ENCODE assay signal across 15 cellular contexts in the genomic region with DNA sequence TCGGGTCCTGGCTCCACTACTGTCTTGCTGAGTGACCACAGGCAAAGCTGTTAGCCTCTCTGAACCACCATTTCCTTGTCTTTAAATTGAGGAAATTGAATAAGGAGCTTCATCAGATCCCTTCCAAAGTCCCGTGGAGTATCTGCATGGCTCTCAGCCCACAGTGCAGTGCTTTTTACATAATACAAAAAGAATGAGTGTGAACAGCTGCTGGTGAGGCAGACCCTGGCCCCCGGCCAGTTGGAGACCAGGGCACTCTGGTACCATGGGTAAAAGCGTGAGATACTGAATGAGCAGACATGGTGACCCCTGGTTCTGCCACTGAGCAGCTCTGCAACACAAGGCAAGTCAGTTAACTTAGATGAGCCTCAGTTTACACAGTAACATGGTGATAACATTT.
DNase-seq lines count a peak whose midpoint lies in the region; ATAC-seq, FAIRE-seq and TF ChIP-seq lines count a peak whose summit lies in the region.
"Had no signal": no experiment of that assay in that cellular context is flagged by ENCODE, and none has a peak within 500 bp of the region (broad histone marks: within the 10 kb centered on the region; RNA-seq: fewer than 3 reads in every experiment).

No MANE protein-coding gene starts in this region.

- intact Hi-C loops in dorsolateral prefrontal cortex (cut with DNase I) (no loop called here), ovary (cut with DNase I) (no loop called here)

- H3K4me3 ChIP-seq in dorsolateral prefrontal cortex (peak overlapping the region in 4 of 59 donors; percentile 2 to 24 (median 8)), ovary (no peak overlapping the region)
- H3K4me3 ChIP-seq: HAP-1, Peyer's patch had no signal

- no peak for ATAC-seq in GM21423 (IDR thresholded peaks at IDR 0.05; ENCODE audit: unreplicated experiment)
- ATAC-seq: activated T-helper 17 cell treated with anti-CD3 and anti-CD28 coated beads, Interleukin-2, amount 50 U/mL, for 72 hours had no signal

- no peak for TF ChIP-seq CTCF in dorsolateral prefrontal cortex (IDR thresholded peaks at IDR 0.05 in 54 of 56, conservative IDR thresholded peaks at IDR 0.05 in 2 of 56; ENCODE audit: low read depth in 1 of 56, partially characterized antibody in 56 of 56)
- no peak for TF ChIP-seq CTCF in ovary (IDR thresholded peaks at IDR 0.05)

- TF ChIP-seq EP300 in ovary (IDR thresholded peaks at IDR 0.05) = no peak

- peak; percentile 76 for DNase-seq in LHCN-M2 (ENCODE audit: low read depth)
- peak; percentile 59 for DNase-seq in NCI-H2196 (lab: John Stamatoyannopoulos, UW; ENCODE audit: unreplicated experiment)
- peak in 6 of 10 donors; percentile 37 to 60 (median 47) for DNase-seq in dorsolateral prefrontal cortex
- DNase-seq in ovary = peak in 3 of 5 donors; percentile 39 to 66 (median 41)
- no peak for DNase-seq in GM19239 (ENCODE audit: insufficient read length, low spot score)
- DNase-seq in SKM-1 treated with dmso at 0.1 percent for 144 hours (lab: John Stamatoyannopoulos, UW; ENCODE audit: unreplicated experiment) = no peak
- DNase-seq: EL; NCI-H526; Peyer's patch; retina; stimulated activated CD4-positive, alpha-beta T cell treated with anti-CD3 and anti-CD28 coated beads, Interleukin-2, amount 100 ng/mL, for 24 hours had no signal

- peaks cover 19% of the 10 kb centered on the region for H3K4me1 ChIP-seq in ovary (ENCODE audit: insufficient read depth)
- H3K4me1 ChIP-seq: HAP-1 had no signal

- H3K9me3 ChIP-seq in ovary = no peaks in the 10 kb centered on the region
- H3K9me3 ChIP-seq: HAP-1, Peyer's patch had no signal

- peak overlapping the region in 41 of 59 donors; percentile 1 to 85 (median 49) for H3K27ac ChIP-seq in dorsolateral prefrontal cortex
- no peak overlapping the region for H3K27ac ChIP-seq in ovary
- H3K27ac ChIP-seq: Peyer's patch, VCaP had no signal

- H3K36me3 ChIP-seq in ovary = no peaks in the 10 kb centered on the region
- H3K36me3 ChIP-seq: HAP-1, Peyer's patch had no signal

- no peak for FAIRE-seq in GM19239 (lab: Jason Lieb, UNC)

- TF ChIP-seq POLR2A in ovary (IDR thresholded peaks at IDR 0.05) = no peak

- 12 to 27% (median 16%) methylated on average over 4 of the region's 4 CpGs for WGBS in ovary, 3 donors

- H3K27me3 ChIP-seq in dorsolateral prefrontal cortex (no peaks in the 10 kb centered on the region), ovary (no peaks in the 10 kb centered on the region)
- H3K27me3 ChIP-seq: Peyer's patch had no signal

Comparison
In these comparisons a context has a peak if more than half of its experiments do, and no peak if none do; other contexts are left out.
1. DNase-seq: peak in LHCN-M2 (single experiment), NCI-H2196 (single experiment), dorsolateral prefrontal cortex (6 of 10) and ovary (3 of 5); none in GM19239 (single experiment) and SKM-1 treated with dmso at 0.1 percent for 144 hours (single experiment).
2. H3K27ac ChIP-seq: peak in dorsolateral prefrontal cortex (41 of 59); none in ovary (0 of 2).